8 cellular contexts compared by ENCODE assay signal in the genomic region with DNA sequence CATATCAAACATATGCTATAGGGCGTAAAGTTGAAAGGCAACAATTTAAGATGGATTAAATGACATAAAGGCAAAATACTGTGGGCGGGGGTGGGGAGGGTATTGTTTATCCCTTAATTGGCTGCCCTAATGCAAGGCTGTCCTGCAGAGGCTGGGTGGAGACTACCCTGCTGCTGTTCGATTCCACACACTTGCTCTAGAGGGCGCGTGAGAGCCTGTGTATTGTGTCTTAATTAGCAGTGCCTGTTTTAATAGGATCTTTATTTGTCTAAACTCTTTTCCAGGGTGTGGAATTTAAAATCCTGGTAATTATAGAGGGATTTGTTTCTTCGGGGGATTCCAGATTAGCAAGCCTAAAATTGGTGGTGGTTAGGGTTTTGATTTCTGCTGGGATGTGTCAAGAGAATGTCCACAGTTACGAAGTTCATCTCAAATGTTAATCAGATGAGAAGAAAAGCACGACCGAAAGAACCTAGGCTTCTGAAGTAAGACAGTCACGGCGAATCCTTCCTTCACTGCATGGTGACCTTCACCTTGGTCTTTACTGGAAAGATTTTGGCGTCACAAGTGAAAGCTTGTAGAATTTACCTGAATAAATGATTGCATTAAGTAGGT.
DNase-seq lines count a peak whose midpoint lies in the region; ATAC-seq and TF ChIP-seq lines count a peak whose summit lies in the region.

No MANE protein-coding gene starts in this region.

- TF ChIP-seq CTCF in WI38 (IDR thresholded peaks at IDR 0.05; ENCODE audit: low read depth, low read length) (peak; percentile 87), neural crest cell (conservative IDR thresholded peaks at IDR 0.05) (peak; percentile 74)

- H3K4me1 Mint-ChIP-seq in neural crest cell, result peaks cover 5% of the 10 kb centered on the region

- H3K4me3 Mint-ChIP-seq in neural crest cell, result no peak overlapping the region

- ATAC-seq in GM21515 (IDR thresholded peaks at IDR 0.05; ENCODE audit: unreplicated experiment) (no peak), GM19452 (IDR thresholded peaks at IDR 0.05; ENCODE audit: unreplicated experiment) (no peak)

- no peak overlapping the region for H3K4me3 ChIP-seq in WI38 (ENCODE audit: low read depth, low read length)

- peak; percentile 6 to 34 for DNase-seq in activated CD4-positive, alpha-beta T cell treated with anti-CD3 and anti-CD28 coated beads for 24 hours (ENCODE audit: low read depth in 2 of 2)
- no peak for DNase-seq in activated CD4-positive, alpha-beta T cell treated with anti-CD3 and anti-CD28 coated beads for 1 hour
- peak; percentile 43 for DNase-seq in KG1 (lab: John Stamatoyannopoulos, UW)
- peak; percentile 39 to 62 for DNase-seq in erythroblast (lab: John Stamatoyannopoulos, UW)
- DNase-seq in neural crest cell (ENCODE audit: low read depth, low spot score), result peak; percentile 16

- no peaks in the 10 kb centered on the region for H3K36me3 Mint-ChIP-seq in neural crest cell (ENCODE audit: low read depth)

- no peaks in the 10 kb centered on the region for H3K27me3 Mint-ChIP-seq in neural crest cell (ENCODE audit: low read depth)

- TF ChIP-seq POLR2A in erythroblast (IDR thresholded peaks at IDR 0.05; ENCODE audit: low read length), result no peak

- no peaks in the 10 kb centered on the region for H3K9me3 Mint-ChIP-seq in neural crest cell

- no peak overlapping the region for H3K27ac Mint-ChIP-seq in neural crest cell (ENCODE audit: unreplicated experiment)
